In genomic region chr14:50560929-50561280, GRCh38 we compare ENCODE assay signal across 8 cellular contexts. TPM values are rescaled to one million over a fixed set of nuclear protein-coding genes. Genes with fewer than 3 reads are reported as not detected.
DNase-seq lines count a peak whose midpoint lies in the region; TF ChIP-seq lines count a peak whose summit lies in the region.

No MANE protein-coding gene starts in this region.

- peak; percentile 25 for DNase-seq in DMS53 treated with DMSO at 0.1 percent for 48 hours (lab: John Stamatoyannopoulos, UW; ENCODE audit: unreplicated experiment)
- DNase-seq in LoVo (ENCODE audit: low spot score): peak; percentile 59
- peak; percentile 74 for DNase-seq in SK-N-SH
- peak; percentile 72 to 90 (median 75) for DNase-seq in adrenal gland
- DNase-seq in left ventricle myocardium inferior: peak; percentile 86
- DNase-seq in posterior cingulate gyrus: peak; percentile 66 to 98 (median 88)
- peak; percentile 86 for DNase-seq in ureter (ENCODE audit: low spot score)
- DNase-seq in SKM-1 (lab: John Stamatoyannopoulos, UW; ENCODE audit: unreplicated experiment): no peak

- POLR2A ChIA-PET in SK-N-SH (lab: Yijun Ruan, JAX): interaction anchor here (1.0 to 1.6 kb wide), 4 partner anchors 18 to 299 kb away, joined by 3 to 5 read pairs (median 4); partner anchors contain the start of genes DMAC2L, L2HGDH and MAP4K5

- H3K9ac ChIP-seq in SK-N-SH: peak overlapping the region; percentile 77

- H3K36me3 ChIP-seq in SK-N-SH (replicated peaks in 1 of 2; ENCODE audit: control insufficient read depth in 1 of 2, insufficient read depth in 2 of 2, low read length in 1 of 2) (no peaks in the 10 kb centered on the region), adrenal gland (replicated peaks in 1 of 2) (no peaks in the 10 kb centered on the region), left ventricle myocardium inferior (no peaks in the 10 kb centered on the region)

- no peak for TF ChIP-seq RAD21 in SK-N-SH (IDR thresholded peaks at IDR 0.05; ENCODE audit: low read length)

- intact Hi-C loops in adrenal gland (cut with DNase I): no loop called here
- intact Hi-C loops in left ventricle myocardium inferior (cut with micrococcal nuclease): no loop called here
- intact Hi-C loops in posterior cingulate gyrus (cut with DNase I): loop anchor here (2.0 kb wide), 2 partner anchors 108 to 270 kb away; partner anchors contain the start of genes NIN and SAV1

- H3K79me2 ChIP-seq in SK-N-SH (ENCODE audit: insufficient read depth): peaks cover 32% of the 10 kb centered on the region

- CTCF ChIA-PET in SK-N-SH (lab: Yijun Ruan, JAX): interaction anchor here (1.0 to 1.7 kb wide), 5 partner anchors 17 to 243 kb away, joined by 3 to 6 read pairs (median 4); no protein-coding TSS in a partner anchor

- H2AFZ ChIP-seq in SK-N-SH (ENCODE audit: low read depth): peak overlapping the region; percentile 73

- H3K27ac ChIP-seq in SK-N-SH (ENCODE audit: low read depth in 2 of 2, low read length in 1 of 2) (peak overlapping the region; percentile 81 to 95), adrenal gland (peak overlapping the region; percentile 26 to 95 (median 87)), left ventricle myocardium inferior (replicated peaks) (peak overlapping the region; percentile 87)

- TF ChIP-seq CTCF in SK-N-SH (IDR thresholded peaks at IDR 0.05) (no peak), adrenal gland (IDR thresholded peaks at IDR 0.05) (no peak), left ventricle myocardium inferior (IDR thresholded peaks at IDR 0.05; ENCODE audit: borderline replicate concordance) (no peak)

- TF ChIP-seq EP300 in SK-N-SH (IDR thresholded peaks at IDR 0.05; ENCODE audit: borderline replicate concordance in 1 of 2, low read depth in 1 of 2, low read length in 1 of 2): no peak

- H3K9me2 ChIP-seq in SK-N-SH: no peaks in the 10 kb centered on the region

- peak overlapping the region; percentile 93 for H3K4me2 ChIP-seq in SK-N-SH

- peaks cover 2 to 12% of the 10 kb centered on the region in 2 experiments; a peak in 2 of 4 replicates for H3K4me1 ChIP-seq in SK-N-SH (ENCODE audit: control insufficient read depth in 1 of 2, insufficient read depth in 2 of 2, low read depth in 1 of 2, low read length in 1 of 2)
- peaks cover 4% of the 10 kb centered on the region in 2 donors for H3K4me1 ChIP-seq in adrenal gland (replicated peaks in 1 of 2)
- H3K4me1 ChIP-seq in left ventricle myocardium inferior: peaks cover 22% of the 10 kb centered on the region

- H3K4me3 ChIP-seq in SK-N-SH (ENCODE audit: low read depth in 2 of 2, low read length in 1 of 2) (peak overlapping the region; percentile 81 to 87), adrenal gland (peak overlapping the region; percentile 13 to 84 (median 44)), left ventricle myocardium inferior (peak overlapping the region; percentile 77)

- no peaks in the 10 kb centered on the region for H4K20me1 ChIP-seq in SK-N-SH (ENCODE audit: insufficient read depth)

- no peaks in the 10 kb centered on the region for H3K27me3 ChIP-seq in SK-N-SH (ENCODE audit: insufficient read depth)
- H3K27me3 ChIP-seq in adrenal gland: no peaks in the 10 kb centered on the region
- H3K27me3 ChIP-seq in left ventricle myocardium inferior (ENCODE audit: low read depth): peaks cover 46% of the 10 kb centered on the region

- WGBS in SK-N-SH (ENCODE audit: low lambda C conversion rate): 6% methylated on average over 20 of the region's 21 CpGs
- WGBS in adrenal gland, 4 donors: 0 to 1% (median 0%) methylated on average over 9 to 21 of the region's 21 CpGs

- TF ChIP-seq POLR2A in adrenal gland (IDR thresholded peaks at IDR 0.05): peak in 1 of 2 donors; percentile 53

- H3K9me3 ChIP-seq in SK-N-SH (no peaks in the 10 kb centered on the region), adrenal gland (replicated peaks in 1 of 3) (no peaks in the 10 kb centered on the region), left ventricle myocardium inferior (replicated peaks) (no peaks in the 10 kb centered on the region)

- H3F3A ChIP-seq in SK-N-SH (replicated peaks; ENCODE audit: insufficient read depth): peaks cover 15% of the 10 kb centered on the region

TF ChIP-seq in SK-N-SH, 30 proteins besides CTCF, POLR2A, EP300 and RAD21 (continues in another document):
- TF ChIP-seq CHD2 (IDR thresholded peaks at IDR 0.05; ENCODE audit: low read length, partially characterized antibody): no peak
- TF ChIP-seq IRF3 (IDR thresholded peaks at IDR 0.05; ENCODE audit: low read depth, low read length): no peak
- TF ChIP-seq, protein P1, sequence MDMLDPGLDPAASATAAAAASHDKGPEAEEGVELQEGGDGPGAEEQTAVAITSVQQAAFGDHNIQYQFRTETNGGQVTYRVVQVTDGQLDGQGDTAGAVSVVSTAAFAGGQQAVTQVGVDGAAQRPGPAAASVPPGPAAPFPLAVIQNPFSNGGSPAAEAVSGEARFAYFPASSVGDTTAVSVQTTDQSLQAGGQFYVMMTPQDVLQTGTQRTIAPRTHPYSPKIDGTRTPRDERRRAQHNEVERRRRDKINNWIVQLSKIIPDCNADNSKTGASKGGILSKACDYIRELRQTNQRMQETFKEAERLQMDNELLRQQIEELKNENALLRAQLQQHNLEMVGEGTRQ (IDR thresholded peaks at IDR 0.05; ENCODE audit: borderline replicate concordance, low read depth, low read length): no peak
- TF ChIP-seq GATA2 (CRISPR knock-in tag; IDR thresholded peaks at IDR 0.05): no peak
- TF ChIP-seq, protein P2, sequence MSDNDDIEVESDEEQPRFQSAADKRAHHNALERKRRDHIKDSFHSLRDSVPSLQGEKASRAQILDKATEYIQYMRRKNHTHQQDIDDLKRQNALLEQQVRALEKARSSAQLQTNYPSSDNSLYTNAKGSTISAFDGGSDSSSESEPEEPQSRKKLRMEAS (IDR thresholded peaks at IDR 0.05; ENCODE audit: low read depth): peak; percentile 38
- TF ChIP-seq NFIC (IDR thresholded peaks at IDR 0.05; ENCODE audit: borderline replicate concordance): no peak
- TF ChIP-seq, protein P3, sequence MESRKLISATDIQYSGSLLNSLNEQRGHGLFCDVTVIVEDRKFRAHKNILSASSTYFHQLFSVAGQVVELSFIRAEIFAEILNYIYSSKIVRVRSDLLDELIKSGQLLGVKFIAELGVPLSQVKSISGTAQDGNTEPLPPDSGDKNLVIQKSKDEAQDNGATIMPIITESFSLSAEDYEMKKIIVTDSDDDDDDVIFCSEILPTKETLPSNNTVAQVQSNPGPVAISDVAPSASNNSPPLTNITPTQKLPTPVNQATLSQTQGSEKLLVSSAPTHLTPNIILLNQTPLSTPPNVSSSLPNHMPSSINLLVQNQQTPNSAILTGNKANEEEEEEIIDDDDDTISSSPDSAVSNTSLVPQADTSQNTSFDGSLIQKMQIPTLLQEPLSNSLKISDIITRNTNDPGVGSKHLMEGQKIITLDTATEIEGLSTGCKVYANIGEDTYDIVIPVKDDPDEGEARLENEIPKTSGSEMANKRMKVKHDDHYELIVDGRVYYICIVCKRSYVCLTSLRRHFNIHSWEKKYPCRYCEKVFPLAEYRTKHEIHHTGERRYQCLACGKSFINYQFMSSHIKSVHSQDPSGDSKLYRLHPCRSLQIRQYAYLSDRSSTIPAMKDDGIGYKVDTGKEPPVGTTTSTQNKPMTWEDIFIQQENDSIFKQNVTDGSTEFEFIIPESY (IDR thresholded peaks at IDR 0.05; ENCODE audit: borderline replicate concordance, low read depth): no peak
- TF ChIP-seq MEF2A (IDR thresholded peaks at IDR 0.05; ENCODE audit: borderline replicate concordance, low read depth): no peak
- no peak for TF ChIP-seq RCOR1 (IDR thresholded peaks at IDR 0.05; ENCODE audit: low read length)
- TF ChIP-seq USF1 (IDR thresholded peaks at IDR 0.05; ENCODE audit: borderline replicate concordance, low read depth): no peak

RNA-seq across cellular contexts. Expression of gene ATL1, which starts 1.0 kb away (rescaled TPM):
- polyA plus RNA-seq in SK-N-SH (2012; rRNA removed) (7.3 and 9.0 TPM in 2 replicates), adrenal gland (10 to 100 TPM in 1 of 3 donors, 1 to 10 TPM in 2; 2.4 to 10.1 (median 2.7) TPM)
- 8.7 and 11.1 TPM in 2 replicates for polyA plus RNA-seq in SK-N-SH (2012; cell fraction: cytosol; rRNA removed)
- 2.9 and 5.2 TPM in 2 replicates for polyA plus RNA-seq in SK-N-SH (2012; cell fraction: nucleus; rRNA removed)
- total RNA-seq in adrenal gland (1 to 10 TPM; 2.1 to 7.4 (median 6.0) TPM), left ventricle myocardium inferior (1.6 TPM), ureter (8.8 TPM)

RNA-seq across cellular contexts. Expression of gene MAP4K5, which starts 28.5 kb away (rescaled TPM):
- polyA plus RNA-seq in SK-N-SH (2012; rRNA removed): 28.1 and 31.8 TPM in 2 replicates
- 31.8 and 34.0 TPM in 2 replicates for polyA plus RNA-seq in SK-N-SH (2012; cell fraction: cytosol; rRNA removed)
- 54.6 and 89.8 TPM in 2 replicates for polyA plus RNA-seq in SK-N-SH (2012; cell fraction: nucleus; rRNA removed)
- total RNA-seq in adrenal gland: 100 to 1,000 TPM in 3 of 8 donors, 10 to 100 TPM in 5; 19.7 to 205 (median 39.7) TPM
- 10 to 100 TPM in 2 of 3 donors, 1 to 10 TPM in 1; 9.2 to 17.5 (median 16.8) TPM for polyA plus RNA-seq in adrenal gland
- 12.3 TPM for total RNA-seq in left ventricle myocardium inferior
- total RNA-seq in ureter: 71.8 TPM
